Comparison of ENCODE assay signal across 8 cellular contexts in genomic region chrX:153953342-153953830, GRCh38. TPM values are rescaled to one million over a fixed set of nuclear protein-coding genes. Genes with fewer than 3 reads are reported as not detected.
DNase-seq lines count a peak whose midpoint lies in the region; ATAC-seq and TF ChIP-seq lines count a peak whose summit lies in the region.

No MANE protein-coding gene starts in this region.

- ATAC-seq in GM21515 (IDR thresholded peaks at IDR 0.05; ENCODE audit: unreplicated experiment), result no peak

- no peaks in the 10 kb centered on the region for H3F3A ChIP-seq in smooth muscle cell (ENCODE audit: low read depth)

- peak overlapping the region; percentile 13 to 76 (median 45) for H3K27ac Mint-ChIP-seq in IgD-negative memory B cell

- H3K36me3 ChIP-seq in ascending aorta, result peaks cover 74 to 79% of the 10 kb centered on the region in 2 donors
- H3K36me3 ChIP-seq in smooth muscle cell (ENCODE audit: low read depth), result no peaks in the 10 kb centered on the region

- DNase-seq in DMS153 (lab: John Stamatoyannopoulos, UW) (peak; percentile 28), DMS153 treated with DMSO at 0.1 percent for 48 hours (lab: John Stamatoyannopoulos, UW; ENCODE audit: unreplicated experiment) (no peak), T-helper 22 cell (ENCODE audit: low read depth) (peak; percentile 52), ascending aorta (ENCODE audit: low spot score in 2 of 2) (peak in 1 of 2 donors; percentile 89), hypothalamus (lab: John Stamatoyannopoulos, UW) (peak in 39 of 51 donors; percentile 4 to 69 (median 36)), smooth muscle cell (lab: John Stamatoyannopoulos, UW; ENCODE audit: unreplicated experiment) (peak; percentile 25)

- peak overlapping the region; percentile 69 to 78 for H3K27ac ChIP-seq in ascending aorta
- no peak overlapping the region for H3K27ac ChIP-seq in smooth muscle cell (ENCODE audit: low read depth)

- H3K9ac ChIP-seq in smooth muscle cell (ENCODE audit: low read depth), result no peak overlapping the region

- WGBS in smooth muscle cell (ENCODE audit: low lambda C conversion rate), result 55% methylated on average over 33 of the region's 33 CpGs

- H2AFZ ChIP-seq in smooth muscle cell (ENCODE audit: low read depth), result no peak overlapping the region

- H3K4me3 Mint-ChIP-seq in IgD-negative memory B cell, result peak overlapping the region in 1 of 4 donors; percentile 14

- H3K79me2 ChIP-seq in smooth muscle cell (ENCODE audit: low read depth), result no peaks in the 10 kb centered on the region

- peak overlapping the region in 1 of 2 donors; percentile 27 for H3K4me3 ChIP-seq in ascending aorta
- no peak overlapping the region for H3K4me3 ChIP-seq in smooth muscle cell

- H3K9me3 Mint-ChIP-seq in IgD-negative memory B cell, result no peaks in the 10 kb centered on the region

- H3K27me3 ChIP-seq in ascending aorta (no peaks in the 10 kb centered on the region), smooth muscle cell (ENCODE audit: low read depth) (no peaks in the 10 kb centered on the region)

- TF ChIP-seq CTCF in ascending aorta (IDR thresholded peaks at IDR 0.05), result peak; percentile 97 to 100 (median 99)
- TF ChIP-seq CTCF in smooth muscle cell (IDR thresholded peaks at IDR 0.05; ENCODE audit: borderline replicate concordance, insufficient read depth, poor library complexity, severe bottlenecking), result peak; percentile 86

- no peaks in the 10 kb centered on the region for H3K9me3 ChIP-seq in ascending aorta
- no peaks in the 10 kb centered on the region for H3K9me3 ChIP-seq in smooth muscle cell (replicated peaks; ENCODE audit: low read depth)

- intact Hi-C loops in ascending aorta (cut with DNase I), result loop anchor here (1.0 to 10.0 kb wide), 5 partner anchors 25 to 996 kb away; partner anchors contain the start of genes ATP2B3 and PLXNB3

- H3K4me2 ChIP-seq in smooth muscle cell, result no peak overlapping the region

- peaks cover 5% of the 10 kb centered on the region for H3K36me3 Mint-ChIP-seq in IgD-negative memory B cell

- H3K4me1 Mint-ChIP-seq in IgD-negative memory B cell, result peaks cover 3 to 4% (median 3%) of the 10 kb centered on the region in 3 donors

- H3K4me1 ChIP-seq in ascending aorta (peaks cover 4 to 16% of the 10 kb centered on the region in 2 donors), smooth muscle cell (ENCODE audit: low read depth) (no peaks in the 10 kb centered on the region)

- H3K27me3 Mint-ChIP-seq in IgD-negative memory B cell, result no peaks in the 10 kb centered on the region

- peaks cover 5% of the 10 kb centered on the region for H4K20me1 ChIP-seq in smooth muscle cell (ENCODE audit: low read depth)

RNA-seq across cellular contexts. Expression of gene RENBP, which starts 8.9 kb away (rescaled TPM):
- polyA plus RNA-seq in IgD-negative memory B cell, result 1.2 TPM
- 15.5 TPM for total RNA-seq in ascending aorta
- not detected in 2 replicates for total RNA-seq in smooth muscle cell
- 0.11 and 0.43 TPM in 2 replicates for polyA plus RNA-seq in smooth muscle cell

RNA-seq across cellular contexts. Expression of gene HCFC1, which starts 18.2 kb away (rescaled TPM):
- polyA plus RNA-seq in IgD-negative memory B cell (12.2 TPM), smooth muscle cell (22.8 and 28.0 TPM in 2 replicates)
- total RNA-seq in ascending aorta (91.4 TPM), smooth muscle cell (23.3 and 23.7 TPM in 2 replicates)

RNA-seq across cellular contexts. Expression of gene NAA10, which starts 18.5 kb away (rescaled TPM):
- polyA plus RNA-seq in IgD-negative memory B cell (91.4 TPM), smooth muscle cell (124 and 149 TPM in 2 replicates)
- total RNA-seq in ascending aorta (155 TPM), smooth muscle cell (80.1 and 81.2 TPM in 2 replicates)

RNA-seq across cellular contexts. Expression of gene TMEM187, which starts 19.2 kb away (rescaled TPM):
- polyA plus RNA-seq in IgD-negative memory B cell, result 7.1 TPM
- total RNA-seq in ascending aorta, result 4.4 TPM
- 5.0 and 6.2 TPM in 2 replicates for total RNA-seq in smooth muscle cell
- 9.8 and 11.2 TPM in 2 replicates for polyA plus RNA-seq in smooth muscle cell

RNA-seq across cellular contexts. Expression of gene ARHGAP4, which starts 27.3 kb away (rescaled TPM):
- 123 TPM for polyA plus RNA-seq in IgD-negative memory B cell
- 94.3 TPM for total RNA-seq in ascending aorta
- total RNA-seq in smooth muscle cell, result 7.6 and 10.9 TPM in 2 replicates
- 11.5 and 15.5 TPM in 2 replicates for polyA plus RNA-seq in smooth muscle cell

Comparison
In these comparisons a context has a peak if more than half of its experiments do, and no peak if none do; other contexts are left out.
1. RNA of gene RENBP, which starts 8.9 kb away (total RNA-seq): 15.5 TPM in ascending aorta (single experiment); not detected in smooth muscle cell; every median in the first group is over 10 times any median in the second.